ENCODE assay signal across 17 cellular contexts in the genomic region with DNA sequence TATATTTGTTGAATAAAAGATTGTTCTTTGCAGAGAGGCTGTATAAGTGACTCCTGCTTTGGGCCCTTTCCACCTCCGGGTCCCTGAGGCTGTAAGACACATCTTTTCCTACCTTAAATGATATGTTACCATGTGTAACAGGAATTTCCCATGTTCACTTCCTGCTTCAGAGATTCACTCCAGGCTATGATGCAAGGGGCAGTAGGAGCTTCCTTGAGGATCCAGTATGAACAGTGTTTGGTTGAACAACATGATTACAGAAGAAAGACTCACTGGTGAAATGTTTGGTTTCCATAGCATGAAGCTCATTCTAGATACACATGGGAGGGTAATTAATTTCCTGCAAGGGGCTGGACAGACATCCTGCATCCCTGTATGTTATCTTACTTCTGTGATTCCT. TPM values are rescaled to one million over a fixed set of nuclear protein-coding genes. Genes with fewer than 3 reads are reported as not detected.
DNase-seq lines count a peak whose midpoint lies in the region; ATAC-seq and TF ChIP-seq lines count a peak whose summit lies in the region.
"Had no signal": no experiment of that assay in that cellular context is flagged by ENCODE, and none has a peak within 500 bp of the region (broad histone marks: within the 10 kb centered on the region; RNA-seq: fewer than 3 reads in every experiment).

No MANE protein-coding gene starts in this region.

- no peak for ATAC-seq in HG02610 (IDR thresholded peaks at IDR 0.05; ENCODE audit: unreplicated experiment)
- ATAC-seq: GM23338 had no signal

- no peak for TF ChIP-seq CTCF in endothelial cell (IDR thresholded peaks at IDR 0.05; ENCODE audit: unreplicated experiment)

- H3K36me3 Mint-ChIP-seq in endothelial cell (ENCODE audit: low read depth, unreplicated experiment): no peaks in the 10 kb centered on the region
- H3K36me3 Mint-ChIP-seq: CD14-positive monocyte had no signal

- peak overlapping the region; percentile 84 for H3K27ac Mint-ChIP-seq in endothelial cell (ENCODE audit: unreplicated experiment)
- H3K27ac Mint-ChIP-seq: CD14-positive monocyte, GM23338 had no signal

- H3K27me3 Mint-ChIP-seq in endothelial cell (ENCODE audit: unreplicated experiment): no peaks in the 10 kb centered on the region

- DNase-seq in NCI-H2029 (lab: John Stamatoyannopoulos, UW) (peak; percentile 60), NCI-H2029 treated with DMSO at 0.1 percent for 48 hours (lab: John Stamatoyannopoulos, UW) (no peak), NCI-H69 (lab: John Stamatoyannopoulos, UW) (peak; percentile 45), endothelial cell (ENCODE audit: low spot score) (no peak), renal cortical epithelial cell (ENCODE audit: low read depth) (peak; percentile 43), medulla oblongata (ENCODE audit: extremely low spot score) (no peak), NCI-H2081 (lab: John Stamatoyannopoulos, UW) (no peak)
- DNase-seq: Calu3, NCI-H2081 treated with DMSO at 0.1 percent for 48 hours, NCI-H2227 treated with DMSO at 0.1 percent for 48 hours, NCI-H526 treated with DMSO at 0.1 percent for 48 hours, Peyer's patch, SHP77 treated with DMSO at 0.1 percent for 48 hours had no signal

- no peaks in the 10 kb centered on the region for H3K9me3 Mint-ChIP-seq in endothelial cell (ENCODE audit: unreplicated experiment)

- H3K4me3 Mint-ChIP-seq in endothelial cell (ENCODE audit: unreplicated experiment): no peak overlapping the region
- H3K4me3 Mint-ChIP-seq: CD14-positive monocyte, GM23338 had no signal

- peaks cover 20% of the 10 kb centered on the region for H3K4me1 Mint-ChIP-seq in endothelial cell (ENCODE audit: unreplicated experiment)
- H3K4me1 Mint-ChIP-seq: CD14-positive monocyte, GM23338 had no signal

RNA-seq across cellular contexts. Expression of gene ZDHHC13, which starts 25.6 kb away (rescaled TPM):
- total RNA-seq in endothelial cell (ENCODE audit: unreplicated experiment) (18.2 TPM), renal cortical epithelial cell (28.5 and 63.6 TPM in 2 replicates)

RNA-seq across cellular contexts. Expression of gene MRGPRX2, which starts 30.8 kb away (rescaled TPM):
- total RNA-seq in endothelial cell (ENCODE audit: unreplicated experiment): 0.51 TPM
- total RNA-seq in renal cortical epithelial cell: not detected in 2 replicates
- total RNA-seq: A172, Calu3, GM23338, Peyer's patch had no signal

Comparison
In these comparisons a context has a peak if more than half of its experiments do, and no peak if none do; other contexts are left out.
1. DNase-seq: peak in NCI-H2029 (single experiment), NCI-H69 (single experiment) and renal cortical epithelial cell (single experiment); none in NCI-H2029 treated with DMSO at 0.1 percent for 48 hours (single experiment), endothelial cell (single experiment), medulla oblongata (single experiment) and NCI-H2081 (0 of 2).